Comparison of ENCODE assay signal across 1 cellular context in genomic region chr21:38773108-38774061, GRCh38.
TF ChIP-seq lines count a peak whose summit lies in the region.

No MANE protein-coding gene starts in this region.

TF ChIP-seq in GM12878, 131 proteins besides CTCF, POLR2A, EP300 and RAD21 (continued from another document):
- TF ChIP-seq, protein P1, sequence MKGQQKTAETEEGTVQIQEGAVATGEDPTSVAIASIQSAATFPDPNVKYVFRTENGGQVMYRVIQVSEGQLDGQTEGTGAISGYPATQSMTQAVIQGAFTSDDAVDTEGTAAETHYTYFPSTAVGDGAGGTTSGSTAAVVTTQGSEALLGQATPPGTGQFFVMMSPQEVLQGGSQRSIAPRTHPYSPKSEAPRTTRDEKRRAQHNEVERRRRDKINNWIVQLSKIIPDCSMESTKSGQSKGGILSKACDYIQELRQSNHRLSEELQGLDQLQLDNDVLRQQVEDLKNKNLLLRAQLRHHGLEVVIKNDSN (IDR thresholded peaks at IDR 0.05; ENCODE audit: borderline replicate concordance, extremely low read length, insufficient read depth, low read depth, low read length), result no peak
- TF ChIP-seq MEF2B (IDR thresholded peaks at IDR 0.05; ENCODE audit: partially characterized antibody, poor library complexity, severe bottlenecking), result no peak
- no peak for TF ChIP-seq RELA (IDR thresholded peaks at IDR 0.05; ENCODE audit: borderline replicate concordance, partially characterized antibody)
- no peak for TF ChIP-seq PKNOX1 (IDR thresholded peaks at IDR 0.05)
- no peak for TF ChIP-seq ATF3 (IDR thresholded peaks at IDR 0.05; ENCODE audit: borderline replicate concordance, extremely low read depth, low read depth, low read length)
- TF ChIP-seq BCL11A (IDR thresholded peaks at IDR 0.05; ENCODE audit: low read depth, low read length), result no peak
- no peak for TF ChIP-seq SIX5 (IDR thresholded peaks at IDR 0.05; ENCODE audit: low read depth, low read length, severe bottlenecking)
- TF ChIP-seq TCF3 (IDR thresholded peaks at IDR 0.05; ENCODE audit: borderline replicate concordance, insufficient read depth, low read depth, low read length), result no peak
- TF ChIP-seq RUNX3 (IDR thresholded peaks at IDR 0.05; ENCODE audit: low read length), result peak; percentile 23
- TF ChIP-seq, protein P2, sequence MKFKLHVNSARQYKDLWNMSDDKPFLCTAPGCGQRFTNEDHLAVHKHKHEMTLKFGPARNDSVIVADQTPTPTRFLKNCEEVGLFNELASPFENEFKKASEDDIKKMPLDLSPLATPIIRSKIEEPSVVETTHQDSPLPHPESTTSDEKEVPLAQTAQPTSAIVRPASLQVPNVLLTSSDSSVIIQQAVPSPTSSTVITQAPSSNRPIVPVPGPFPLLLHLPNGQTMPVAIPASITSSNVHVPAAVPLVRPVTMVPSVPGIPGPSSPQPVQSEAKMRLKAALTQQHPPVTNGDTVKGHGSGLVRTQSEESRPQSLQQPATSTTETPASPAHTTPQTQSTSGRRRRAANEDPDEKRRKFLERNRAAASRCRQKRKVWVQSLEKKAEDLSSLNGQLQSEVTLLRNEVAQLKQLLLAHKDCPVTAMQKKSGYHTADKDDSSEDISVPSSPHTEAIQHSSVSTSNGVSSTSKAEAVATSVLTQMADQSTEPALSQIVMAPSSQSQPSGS (IDR thresholded peaks at IDR 0.05; ENCODE audit: low read length), result peak; percentile 43; the same call in 1 of the 2 replicates
- TF ChIP-seq NBN (IDR thresholded peaks at IDR 0.05), result no peak
- TF ChIP-seq CREM (IDR thresholded peaks at IDR 0.05; ENCODE audit: low read depth), result peak; percentile 16; the same call in 1 of the 2 replicates
- TF ChIP-seq PAX5 (IDR thresholded peaks at IDR 0.05; ENCODE audit: borderline replicate concordance, low read depth, low read length), result no peak
- TF ChIP-seq EED (IDR thresholded peaks at IDR 0.05; ENCODE audit: low read depth), result peak; percentile 62; the same call in 1 of the 2 replicates
